In the genomic region with DNA sequence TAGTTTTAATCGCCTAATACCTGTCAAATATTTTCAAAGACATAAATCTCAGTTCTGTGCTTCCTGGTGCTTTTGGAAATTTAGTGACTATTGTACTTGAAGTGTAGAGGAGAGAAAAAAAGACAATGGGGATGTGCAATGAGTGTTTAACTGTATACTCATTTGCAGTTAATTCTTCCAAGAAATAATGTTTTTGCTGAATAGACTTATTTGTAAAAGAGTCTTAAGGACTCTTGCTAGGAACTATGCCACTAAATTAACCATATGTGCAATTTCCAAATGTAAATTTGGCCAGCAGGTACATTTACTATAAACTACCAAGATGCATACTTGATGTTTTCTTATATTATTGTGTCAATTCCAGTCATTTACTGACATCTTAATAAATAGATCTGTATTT, we compare ENCODE assay signal across 1 cellular context.
TF ChIP-seq lines count a peak whose summit lies in the region.

No MANE protein-coding gene starts in this region.

TF ChIP-seq in GM12878, 131 proteins besides CTCF, POLR2A, EP300 and RAD21:
- TF ChIP-seq SMAD1 (IDR thresholded peaks at IDR 0.05; ENCODE audit: low read depth, partially characterized antibody) (no peak), YBX1 (IDR thresholded peaks at IDR 0.05) (no peak), ZNF622 (IDR thresholded peaks at IDR 0.05) (no peak), JUND (IDR thresholded peaks at IDR 0.05; ENCODE audit: low read depth, low read length) (no peak), ZZZ3 (IDR thresholded peaks at IDR 0.05; ENCODE audit: control insufficient read depth, insufficient read length, low read depth) (no peak), RELA (IDR thresholded peaks at IDR 0.05; ENCODE audit: borderline replicate concordance, partially characterized antibody) (no peak), RCOR1 (conservative IDR thresholded peaks at IDR 0.05; ENCODE audit: low read depth, low read length) (no peak), YY1 (IDR thresholded peaks at IDR 0.05; ENCODE audit: low read depth, low read length) (no peak), RAD51 (IDR thresholded peaks at IDR 0.05) (no peak), ZBED1 (IDR thresholded peaks at IDR 0.05; ENCODE audit: borderline replicate concordance) (no peak), TARDBP (IDR thresholded peaks at IDR 0.05; ENCODE audit: borderline replicate concordance) (no peak), TCF7 (IDR thresholded peaks at IDR 0.05; ENCODE audit: borderline replicate concordance) (no peak), POU2F2 (IDR thresholded peaks at IDR 0.05; ENCODE audit: borderline replicate concordance, low read depth, low read length) (no peak), LARP7 (IDR thresholded peaks at IDR 0.05) (no peak), PAX5 (IDR thresholded peaks at IDR 0.05; ENCODE audit: borderline replicate concordance, low read depth, low read length) (no peak), NFXL1 (IDR thresholded peaks at IDR 0.05; ENCODE audit: borderline replicate concordance) (no peak), FOXM1 (IDR thresholded peaks at IDR 0.05; ENCODE audit: low read depth, low read length) (no peak), STAT1 (conservative IDR thresholded peaks at IDR 0.05) (no peak), HDAC2 (IDR thresholded peaks at IDR 0.05) (no peak)
- TF ChIP-seq, protein P1, sequence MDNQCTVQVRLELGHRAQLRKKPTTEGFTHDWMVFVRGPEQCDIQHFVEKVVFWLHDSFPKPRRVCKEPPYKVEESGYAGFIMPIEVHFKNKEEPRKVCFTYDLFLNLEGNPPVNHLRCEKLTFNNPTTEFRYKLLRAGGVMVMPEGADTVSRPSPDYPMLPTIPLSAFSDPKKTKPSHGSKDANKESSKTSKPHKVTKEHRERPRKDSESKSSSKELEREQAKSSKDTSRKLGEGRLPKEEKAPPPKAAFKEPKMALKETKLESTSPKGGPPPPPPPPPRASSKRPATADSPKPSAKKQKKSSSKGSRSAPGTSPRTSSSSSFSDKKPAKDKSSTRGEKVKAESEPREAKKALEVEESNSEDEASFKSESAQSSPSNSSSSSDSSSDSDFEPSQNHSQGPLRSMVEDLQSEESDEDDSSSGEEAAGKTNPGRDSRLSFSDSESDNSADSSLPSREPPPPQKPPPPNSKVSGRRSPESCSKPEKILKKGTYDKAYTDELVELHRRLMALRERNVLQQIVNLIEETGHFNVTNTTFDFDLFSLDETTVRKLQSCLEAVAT (IDR thresholded peaks at IDR 0.05): no peak
TF ChIP-seq in GM12878: peak in this region for 0.
